8 cellular contexts compared by ENCODE assay signal in the genomic region with DNA sequence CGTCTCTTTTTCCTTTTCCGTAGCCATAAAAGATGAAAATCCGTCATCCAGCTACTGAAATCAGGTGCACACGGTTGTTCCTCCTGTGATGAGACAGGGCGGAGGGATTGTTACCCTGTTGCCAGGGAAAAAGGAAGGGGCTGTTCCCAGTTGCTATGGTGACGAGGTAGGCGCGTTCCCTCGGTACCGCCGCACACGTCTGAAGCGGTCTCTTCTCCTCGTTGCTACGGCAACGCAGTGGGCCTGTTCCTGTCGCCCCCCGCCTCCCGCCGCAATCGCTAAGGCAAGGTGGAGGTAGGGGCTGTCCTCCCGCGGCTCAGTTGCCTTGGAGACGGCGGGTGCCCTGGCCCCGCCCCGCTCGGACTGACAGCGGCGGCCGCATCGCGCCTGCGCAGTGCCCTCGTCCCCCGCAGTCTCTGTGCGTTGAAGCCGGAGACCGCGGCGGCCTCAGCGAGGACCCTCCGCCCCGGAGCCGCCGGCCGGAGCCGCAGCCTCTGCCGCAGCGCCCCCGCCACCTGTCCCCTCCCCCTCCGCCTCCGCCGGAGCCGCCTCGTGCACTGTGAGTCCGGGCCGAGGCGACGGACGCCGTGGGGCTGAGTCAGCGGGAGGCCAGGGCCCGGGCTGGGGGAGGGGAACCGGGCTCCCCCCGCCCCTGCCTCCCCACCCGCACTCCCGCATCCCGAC. TPM values are rescaled to one million over a fixed set of nuclear protein-coding genes. Genes with fewer than 3 reads are reported as not detected.
DNase-seq lines count a peak whose midpoint lies in the region; ATAC-seq and TF ChIP-seq lines count a peak whose summit lies in the region.

A gene (plus strand): TSS at position 394 of the 684 bp plus-strand sequence. CDS start 51,582 bp downstream, outside the sequence.

- H3K27me3 Mint-ChIP-seq in activated T-cell treated with anti-CD3 and anti-CD28 coated beads, Interleukin-2, amount 50 U/mL, for 24 hours: peaks cover 15% of the 10 kb centered on the region

- H3K36me3 Mint-ChIP-seq in activated T-cell treated with anti-CD3 and anti-CD28 coated beads, Interleukin-2, amount 50 U/mL, for 24 hours (ENCODE audit: low read depth): no peaks in the 10 kb centered on the region

- no peak for TF ChIP-seq POLR2A in erythroblast (IDR thresholded peaks at IDR 0.05; ENCODE audit: low read length)

- H3K4me1 Mint-ChIP-seq in activated T-cell treated with anti-CD3 and anti-CD28 coated beads, Interleukin-2, amount 50 U/mL, for 24 hours (ENCODE audit: low read depth): peaks cover 22% of the 10 kb centered on the region

- H3K9me3 ChIP-seq in mononuclear cell (ENCODE audit: low read depth, low read length): no peaks in the 10 kb centered on the region

- peak within 1 kb of the TSS; percentile 76 for H3K4me3 Mint-ChIP-seq in activated T-cell treated with anti-CD3 and anti-CD28 coated beads, Interleukin-2, amount 50 U/mL, for 24 hours

- peak within 1 kb of the TSS; percentile 52 for H3K4me3 ChIP-seq in mononuclear cell (ENCODE audit: low read length)

- H3K27ac Mint-ChIP-seq in activated T-cell treated with anti-CD3 and anti-CD28 coated beads, Interleukin-2, amount 50 U/mL, for 24 hours: peak within 1 kb of the TSS; percentile 20

- H3K27me3 ChIP-seq in mononuclear cell (ENCODE audit: insufficient read depth, low read length): peaks cover 14% of the 10 kb centered on the region

- DNase-seq in C1 segment of cervical spinal cord (lab: John Stamatoyannopoulos, UW): peak; percentile 37 to 93 (median 73)
- peak; percentile 84 for DNase-seq in HuH-7.5 (ENCODE audit: low spot score)
- DNase-seq in OCI-M1 (lab: John Stamatoyannopoulos, UW): peak; percentile 85
- DNase-seq in activated T-cell treated with anti-CD3 and anti-CD28 coated beads, Interleukin-2, amount 50 U/mL, for 24 hours: peak; percentile 89
- DNase-seq in erythroblast (lab: John Stamatoyannopoulos, UW): peak; percentile 78 to 87
- peak; percentile 60 to 69 for DNase-seq in stimulated activated CD8-positive, alpha-beta memory T cell treated with anti-CD3 and anti-CD28 coated beads, Interleukin-2, amount 100 ng/mL, for 48 hours (ENCODE audit: low read depth in 2 of 2)

- ATAC-seq in GM21367 (IDR thresholded peaks at IDR 0.05; ENCODE audit: unreplicated experiment): peak; percentile 72

- H3K9me3 Mint-ChIP-seq in activated T-cell treated with anti-CD3 and anti-CD28 coated beads, Interleukin-2, amount 50 U/mL, for 24 hours: no peaks in the 10 kb centered on the region

- H3K4me1 ChIP-seq in mononuclear cell (ENCODE audit: insufficient read depth, low read length): peaks cover 18% of the 10 kb centered on the region

RNA-seq across cellular contexts. Expression of the gene that starts here (rescaled TPM):
- 0.42 TPM for total RNA-seq in mononuclear cell

Comparison
In these comparisons a context has a peak if more than half of its experiments do, and no peak if none do; other contexts are left out.
1. Peak in every context shown above with its lines: DNase-seq, ATAC-seq and H3K4me3 ChIP-seq.